Comparison of ENCODE assay signal across 2 cellular contexts in genomic region chr5:57042524-57042931, GRCh38.
A peak's percentile ranks its signal among the peaks of the same experiment; 100 is the strongest.
TF ChIP-seq lines count a peak whose summit lies in the region.

No MANE protein-coding gene starts in this region.

TF ChIP-seq in HEK293, 187 proteins besides CTCF, POLR2A, EP300 and RAD21 (continued from another document and continues in another):
- TF ChIP-seq ZNF571 (tag by site-specific recombination; IDR thresholded peaks at IDR 0.05) (no peak), ZNF510 (tag by site-specific recombination; IDR thresholded peaks at IDR 0.05; ENCODE audit: insufficient replicate concordance) (peak; percentile 27), ZNF785 (tag by site-specific recombination; IDR thresholded peaks at IDR 0.05) (peak; percentile 91; the same call in 1 of the 2 replicates), ZSCAN16 (tag by site-specific recombination; IDR thresholded peaks at IDR 0.05) (no peak; the same call in 1 of the 2 replicates), ZNF10 (tag by site-specific recombination; IDR thresholded peaks at IDR 0.05) (peak; percentile 57; the same call in 1 of the 2 replicates), ZNF660 (tag by site-specific recombination; IDR thresholded peaks at IDR 0.05) (peak; percentile 87), ZFP41 (tag by site-specific recombination; IDR thresholded peaks at IDR 0.05; ENCODE audit: borderline replicate concordance) (no peak), ZNF404 (tag by site-specific recombination; IDR thresholded peaks at IDR 0.05) (0 out of 2 replicates have a peak, but pooled peaks have one; percentile 30), ZNF157 (tag by site-specific recombination; IDR thresholded peaks at IDR 0.05) (no peak), SP7 (tag by site-specific recombination; IDR thresholded peaks at IDR 0.05) (peak; percentile 100), ZNF146 (tag by site-specific recombination; IDR thresholded peaks at IDR 0.05) (peak; percentile 78), TRIM28 (IDR thresholded peaks at IDR 0.05; ENCODE audit: borderline replicate concordance, low read length) (peak; percentile 53; the same call in 1 of the 2 replicates), SETDB1 (IDR thresholded peaks at IDR 0.05; ENCODE audit: insufficient read length, low read length) (no peak), OVOL3 (tag by site-specific recombination; IDR thresholded peaks at IDR 0.05) (peak; percentile 89), ZNF529 (tag by site-specific recombination; IDR thresholded peaks at IDR 0.05; ENCODE audit: insufficient replicate concordance) (no peak), PRDM4 (tag by site-specific recombination; IDR thresholded peaks at IDR 0.05) (peak; percentile 93), MZF1 (tag by site-specific recombination; IDR thresholded peaks at IDR 0.05; ENCODE audit: borderline replicate concordance) (peak; percentile 50; the same call in 1 of the 2 replicates), BCL11A (tag by site-specific recombination; IDR thresholded peaks at IDR 0.05; ENCODE audit: low read depth) (peak; percentile 83; the same call in 1 of the 2 replicates), ZEB2 (tag by site-specific recombination; IDR thresholded peaks at IDR 0.05) (peak; percentile 82), ZNF629 (tag by site-specific recombination; IDR thresholded peaks at IDR 0.05) (peak; percentile 98), ZFP69B (tag by site-specific recombination; IDR thresholded peaks at IDR 0.05) (peak; percentile 95), BCL6B (tag by site-specific recombination; IDR thresholded peaks at IDR 0.05) (peak; percentile 78), ZNF19 (tag by site-specific recombination; IDR thresholded peaks at IDR 0.05; ENCODE audit: low read depth) (peak; percentile 75; the same call in 1 of the 2 replicates), ZNF76 (tag by site-specific recombination; IDR thresholded peaks at IDR 0.05; ENCODE audit: borderline replicate concordance, low read depth) (peak; percentile 61; the same call in 1 of the 2 replicates), ZNF558 (tag by site-specific recombination; IDR thresholded peaks at IDR 0.05) (peak; percentile 94)
- TF ChIP-seq, protein P1, sequence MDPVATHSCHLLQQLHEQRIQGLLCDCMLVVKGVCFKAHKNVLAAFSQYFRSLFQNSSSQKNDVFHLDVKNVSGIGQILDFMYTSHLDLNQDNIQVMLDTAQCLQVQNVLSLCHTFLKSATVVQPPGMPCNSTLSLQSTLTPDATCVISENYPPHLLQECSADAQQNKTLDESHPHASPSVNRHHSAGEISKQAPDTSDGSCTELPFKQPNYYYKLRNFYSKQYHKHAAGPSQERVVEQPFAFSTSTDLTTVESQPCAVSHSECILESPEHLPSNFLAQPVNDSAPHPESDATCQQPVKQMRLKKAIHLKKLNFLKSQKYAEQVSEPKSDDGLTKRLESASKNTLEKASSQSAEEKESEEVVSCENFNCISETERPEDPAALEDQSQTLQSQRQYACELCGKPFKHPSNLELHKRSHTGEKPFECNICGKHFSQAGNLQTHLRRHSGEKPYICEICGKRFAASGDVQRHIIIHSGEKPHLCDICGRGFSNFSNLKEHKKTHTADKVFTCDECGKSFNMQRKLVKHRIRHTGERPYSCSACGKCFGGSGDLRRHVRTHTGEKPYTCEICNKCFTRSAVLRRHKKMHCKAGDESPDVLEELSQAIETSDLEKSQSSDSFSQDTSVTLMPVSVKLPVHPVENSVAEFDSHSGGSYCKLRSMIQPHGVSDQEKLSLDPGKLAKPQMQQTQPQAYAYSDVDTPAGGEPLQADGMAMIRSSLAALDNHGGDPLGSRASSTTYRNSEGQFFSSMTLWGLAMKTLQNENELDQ (tag by site-specific recombination; IDR thresholded peaks at IDR 0.05; ENCODE audit: low read depth) = no peak
- TF ChIP-seq, protein P2, sequence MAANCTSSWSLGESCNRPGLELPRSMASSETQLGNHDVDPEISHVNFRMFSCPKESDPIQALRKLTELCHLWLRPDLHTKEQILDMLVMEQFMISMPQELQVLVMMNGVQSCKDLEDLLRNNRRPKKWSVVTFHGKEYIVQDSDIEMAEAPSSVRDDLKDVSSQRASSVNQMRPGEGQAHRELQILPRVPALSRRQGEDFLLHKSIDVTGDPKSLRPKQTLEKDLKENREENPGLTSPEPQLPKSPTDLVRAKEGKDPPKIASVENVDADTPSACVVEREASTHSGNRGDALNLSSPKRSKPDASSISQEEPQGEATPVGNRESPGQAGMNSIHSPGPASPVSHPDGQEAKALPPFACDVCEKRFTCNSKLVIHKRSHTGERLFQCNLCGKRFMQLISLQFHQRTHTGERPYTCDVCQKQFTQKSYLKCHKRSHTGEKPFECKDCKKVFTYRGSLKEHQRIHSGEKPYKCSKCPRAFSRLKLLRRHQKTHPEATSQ (tag by site-specific recombination; IDR thresholded peaks at IDR 0.05) = 0 out of 2 replicates have a peak, but pooled peaks have one; percentile 21

TF ChIP-seq in K562, 482 proteins besides CTCF, POLR2A, EP300 and RAD21 (continued from another document and continues in another):
- TF ChIP-seq, protein P3, sequence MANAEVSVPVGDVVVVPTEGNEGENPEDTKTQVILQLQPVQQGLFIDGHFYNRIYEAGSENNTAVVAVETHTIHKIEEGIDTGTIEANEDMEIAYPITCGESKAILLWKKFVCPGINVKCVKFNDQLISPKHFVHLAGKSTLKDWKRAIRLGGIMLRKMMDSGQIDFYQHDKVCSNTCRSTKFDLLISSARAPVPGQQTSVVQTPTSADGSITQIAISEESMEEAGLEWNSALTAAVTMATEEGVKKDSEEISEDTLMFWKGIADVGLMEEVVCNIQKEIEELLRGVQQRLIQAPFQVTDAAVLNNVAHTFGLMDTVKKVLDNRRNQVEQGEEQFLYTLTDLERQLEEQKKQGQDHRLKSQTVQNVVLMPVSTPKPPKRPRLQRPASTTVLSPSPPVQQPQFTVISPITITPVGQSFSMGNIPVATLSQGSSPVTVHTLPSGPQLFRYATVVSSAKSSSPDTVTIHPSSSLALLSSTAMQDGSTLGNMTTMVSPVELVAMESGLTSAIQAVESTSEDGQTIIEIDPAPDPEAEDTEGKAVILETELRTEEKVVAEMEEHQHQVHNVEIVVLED (CRISPR knock-in tag; IDR thresholded peaks at IDR 0.05) = no peak
- TF ChIP-seq ZNF184 (CRISPR knock-in tag; IDR thresholded peaks at IDR 0.05) (no peak), MAZ (CRISPR knock-in tag; conservative IDR thresholded peaks at IDR 0.05 in 1 of 2, IDR thresholded peaks at IDR 0.05 in 1 of 2) (no peak), KLF10 (CRISPR knock-in tag; IDR thresholded peaks at IDR 0.05) (no peak), IRF2 (CRISPR knock-in tag; IDR thresholded peaks at IDR 0.05) (no peak), SRSF9 (IDR thresholded peaks at IDR 0.05; ENCODE audit: borderline replicate concordance, low read depth, low read length) (no peak), ZNF23 (CRISPR knock-in tag; IDR thresholded peaks at IDR 0.05) (no peak), CGGBP1 (CRISPR knock-in tag; IDR thresholded peaks at IDR 0.05) (no peak), MLLT1 (IDR thresholded peaks at IDR 0.05) (no peak), GTF2E2 (tag; IDR thresholded peaks at IDR 0.05) (no peak), NR1H2 (CRISPR knock-in tag; IDR thresholded peaks at IDR 0.05) (no peak), GABPA (tag; conservative IDR thresholded peaks at IDR 0.05; ENCODE audit: low read depth) (peak; percentile 47; the same call in 1 of the 2 replicates), ZBTB1 (CRISPR knock-in tag; IDR thresholded peaks at IDR 0.05; ENCODE audit: borderline replicate concordance, low read depth) (no peak), CREB3L1 (IDR thresholded peaks at IDR 0.05; ENCODE audit: borderline replicate concordance, low read depth) (no peak), SAFB (IDR thresholded peaks at IDR 0.05; ENCODE audit: borderline replicate concordance, low read depth, low read length) (no peak), NR4A1 (CRISPR knock-in tag; IDR thresholded peaks at IDR 0.05) (no peak), NR4A1 (tag; IDR thresholded peaks at IDR 0.05) (no peak), E2F3 (CRISPR knock-in tag; IDR thresholded peaks at IDR 0.05) (no peak), CBFA2T2 (conservative IDR thresholded peaks at IDR 0.05) (peak; percentile 85), ETS2 (tag; IDR thresholded peaks at IDR 0.05; ENCODE audit: borderline replicate concordance, poor library complexity, severe bottlenecking) (no peak), FOS (IDR thresholded peaks at IDR 0.05; ENCODE audit: extremely low read depth, insufficient read length) (no peak), HMBOX1 (IDR thresholded peaks at IDR 0.05) (no peak), NCOA2 (IDR thresholded peaks at IDR 0.05; ENCODE audit: partially characterized antibody in 2 of 2) (no peak), HDAC1 (IDR thresholded peaks at IDR 0.05) (peak in 1 of 2 experiments; percentile 69; a peak in 2 of 4 replicates), TCF3 (CRISPR knock-in tag; IDR thresholded peaks at IDR 0.05) (peak; percentile 88), MYNN (IDR thresholded peaks at IDR 0.05) (no peak), MYNN (CRISPR knock-in tag; IDR thresholded peaks at IDR 0.05) (no peak), TAF15 (IDR thresholded peaks at IDR 0.05; ENCODE audit: low read depth, low read length) (no peak)
- TF ChIP-seq, protein P4, sequence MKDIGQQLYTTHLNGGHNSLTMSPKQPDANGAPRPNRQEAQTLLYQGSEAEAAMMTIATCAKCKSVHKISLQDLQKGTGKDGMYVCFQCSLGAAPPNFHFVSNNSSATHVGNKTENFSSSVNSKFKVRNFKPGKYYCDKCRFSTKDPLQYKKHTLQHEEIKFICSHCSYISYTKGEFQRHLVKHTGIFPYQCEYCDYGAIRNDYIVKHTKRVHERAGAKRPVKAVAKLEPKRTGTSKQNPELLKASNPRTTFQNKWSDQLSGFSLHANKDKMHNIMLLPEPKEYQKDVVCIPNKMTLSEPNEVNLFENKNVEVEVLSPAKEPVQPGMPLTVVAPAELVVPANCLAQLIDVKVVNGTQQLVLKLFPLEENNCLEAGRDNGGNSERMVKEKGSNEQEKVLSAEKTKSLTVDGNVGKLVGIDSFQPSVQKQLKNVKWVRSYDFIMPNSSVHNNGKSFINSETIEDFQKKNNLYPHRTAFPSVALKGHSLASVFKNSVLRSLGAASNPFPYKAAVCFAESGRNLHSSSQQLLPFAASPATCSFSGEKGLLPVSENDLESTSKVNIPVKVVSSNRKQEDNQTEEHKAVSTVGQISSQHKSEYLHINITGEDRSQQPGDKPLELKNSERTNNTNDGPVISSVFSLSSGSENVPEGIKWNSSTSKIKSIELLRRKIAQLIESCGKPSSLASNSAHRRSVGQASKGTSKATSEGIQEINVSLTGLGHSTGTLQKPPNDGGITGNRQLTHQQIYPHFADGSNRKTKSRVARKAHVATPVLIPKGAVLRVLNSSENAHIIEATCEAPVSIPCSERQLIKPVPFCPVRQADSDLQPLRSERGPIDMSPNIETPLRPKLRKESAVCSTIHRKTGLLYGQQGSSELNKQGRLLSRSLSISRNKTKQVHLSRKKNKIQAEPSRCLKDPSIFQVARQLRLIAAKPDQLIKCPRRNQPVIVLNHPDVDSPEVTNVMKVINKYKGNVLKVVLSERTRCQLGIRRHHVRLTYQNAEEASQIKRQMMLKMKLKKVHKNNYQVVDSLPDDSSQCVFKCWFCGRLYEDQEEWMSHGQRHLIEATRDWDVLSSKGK (CRISPR knock-in tag; IDR thresholded peaks at IDR 0.05) = no peak
- TF ChIP-seq, protein P1 (CRISPR knock-in tag; IDR thresholded peaks at IDR 0.05; ENCODE audit: borderline replicate concordance) = no peak
